ENCODE assay signal across 15 cellular contexts in genomic region chr5:126686451-126687126, GRCh38.
A peak's percentile ranks its signal among the peaks of the same experiment; 100 is the strongest.
DNase-seq lines count a peak whose midpoint lies in the region; ATAC-seq lines count a peak whose summit lies in the region.
"Had no signal": no experiment of that assay in that cellular context is flagged by ENCODE, and none has a peak within 500 bp of the region (broad histone marks: within the 10 kb centered on the region; RNA-seq: fewer than 3 reads in every experiment).

No MANE protein-coding gene starts in this region.

- no peak overlapping the region for H3K4me3 Mint-ChIP-seq in activated naive CD4-positive, alpha-beta T cell treated with anti-CD3 and anti-CD28 coated beads for 36 hours
- H3K4me3 Mint-ChIP-seq in naive thymus-derived CD4-positive, alpha-beta T cell, result no peak overlapping the region

- DNase-seq in activated naive CD4-positive, alpha-beta T cell treated with anti-CD3 and anti-CD28 coated beads, Interleukin-2, amount 50 U/mL, for 72 hours (ENCODE audit: low spot score in 2 of 2), result no peak
- DNase-seq in activated naive CD4-positive, alpha-beta T cell treated with anti-CD3 and anti-CD28 coated beads for 36 hours, result no peak
- DNase-seq in NAMALWA (ENCODE audit: low spot score), result peak; percentile 63
- no peak for DNase-seq in naive thymus-derived CD4-positive, alpha-beta T cell
- no peak for DNase-seq in DMS79 treated with DMSO at 0.1 percent for 48 hours (lab: John Stamatoyannopoulos, UW)
- DNase-seq in GM19238 (ENCODE audit: insufficient read length, low spot score), result no peak
- DNase-seq: activated naive CD4-positive, alpha-beta T cell; caudate nucleus; DMS 273 treated with DMSO at 0.1 percent for 48 hours; mammary epithelial cell; NCI-H510A treated with DMSO at 0.1 percent for 48 hours; posterior cingulate gyrus; stimulated activated CD4-positive, alpha-beta T cell treated with anti-CD3 and anti-CD28 coated beads, Interleukin-2, amount 100 ng/mL, for 48 hours had no signal

- no peak overlapping the region for H3K4me3 ChIP-seq in naive thymus-derived CD4-positive, alpha-beta T cell (ENCODE audit: low read length)

- H3K27me3 ChIP-seq in naive thymus-derived CD4-positive, alpha-beta T cell (ENCODE audit: control insufficient read depth in 2 of 2, insufficient read depth in 2 of 2, low read length in 2 of 2), result no peaks in the 10 kb centered on the region

- POLR2A ChIA-PET in naive thymus-derived CD4-positive, alpha-beta T cell (lab: Charles Lee), result no interaction called here

- intact Hi-C loops in activated naive CD4-positive, alpha-beta T cell treated with anti-CD3 and anti-CD28 coated beads for 36 hours (cut with micrococcal nuclease), result no loop called here
- intact Hi-C loops in naive thymus-derived CD4-positive, alpha-beta T cell (cut with micrococcal nuclease), result no loop called here

- peaks cover 37% of the 10 kb centered on the region for H3K4me1 Mint-ChIP-seq in activated naive CD4-positive, alpha-beta T cell treated with anti-CD3 and anti-CD28 coated beads for 36 hours (ENCODE audit: low read depth)
- H3K4me1 Mint-ChIP-seq in naive thymus-derived CD4-positive, alpha-beta T cell, result peaks cover 5 to 25% (median 8%) of the 10 kb centered on the region in 7 donors

- H3K9me3 ChIP-seq in naive thymus-derived CD4-positive, alpha-beta T cell (ENCODE audit: control insufficient read depth in 2 of 3, low read length in 3 of 3), result no peaks in the 10 kb centered on the region

- H3K36me3 ChIP-seq in naive thymus-derived CD4-positive, alpha-beta T cell (ENCODE audit: control insufficient read depth in 2 of 3, insufficient read depth in 3 of 3, low read length in 3 of 3), result no peaks in the 10 kb centered on the region

- no peak for ATAC-seq in activated naive CD4-positive, alpha-beta T cell treated with anti-CD3 and anti-CD28 coated beads, Interleukin-2, amount 50 U/mL, for 72 hours
- ATAC-seq in HG02623 (IDR thresholded peaks at IDR 0.05; ENCODE audit: unreplicated experiment) (peak; percentile 67), HG03571 (IDR thresholded peaks at IDR 0.05; ENCODE audit: unreplicated experiment) (no peak)
- ATAC-seq in naive thymus-derived CD4-positive, alpha-beta T cell, result no peak

- H3K27me3 Mint-ChIP-seq in activated naive CD4-positive, alpha-beta T cell treated with anti-CD3 and anti-CD28 coated beads for 36 hours (ENCODE audit: low read depth), result no peaks in the 10 kb centered on the region
- H3K27me3 Mint-ChIP-seq in naive thymus-derived CD4-positive, alpha-beta T cell, result peaks cover 0 to 6% (median 0%) of the 10 kb centered on the region in 5 donors

- peak overlapping the region; percentile 37 to 61 for H3K27ac Mint-ChIP-seq in activated naive CD4-positive, alpha-beta T cell treated with anti-CD3 and anti-CD28 coated beads, Interleukin-2, amount 50 U/mL, for 72 hours
- no peak overlapping the region for H3K27ac Mint-ChIP-seq in activated naive CD4-positive, alpha-beta T cell treated with anti-CD3 and anti-CD28 coated beads for 36 hours
- peak overlapping the region in 2 of 9 donors; percentile 1 to 23 for H3K27ac Mint-ChIP-seq in naive thymus-derived CD4-positive, alpha-beta T cell

- peaks cover 0 to 8% of the 10 kb centered on the region in 2 donors for H3K9me3 Mint-ChIP-seq in activated naive CD4-positive, alpha-beta T cell treated with anti-CD3 and anti-CD28 coated beads, Interleukin-2, amount 50 U/mL, for 72 hours
- no peaks in the 10 kb centered on the region for H3K9me3 Mint-ChIP-seq in activated naive CD4-positive, alpha-beta T cell treated with anti-CD3 and anti-CD28 coated beads for 36 hours
- peaks cover 0 to 1% (median 0%) of the 10 kb centered on the region in 11 donors for H3K9me3 Mint-ChIP-seq in naive thymus-derived CD4-positive, alpha-beta T cell

- H3K4me1 ChIP-seq in naive thymus-derived CD4-positive, alpha-beta T cell (ENCODE audit: control insufficient read depth in 2 of 2, insufficient read depth in 2 of 2, low read length in 2 of 2), result no peaks in the 10 kb centered on the region

- H3K36me3 Mint-ChIP-seq in activated naive CD4-positive, alpha-beta T cell treated with anti-CD3 and anti-CD28 coated beads, Interleukin-2, amount 50 U/mL, for 72 hours, result peaks cover 0 to 6% of the 10 kb centered on the region in 2 donors
- H3K36me3 Mint-ChIP-seq in activated naive CD4-positive, alpha-beta T cell treated with anti-CD3 and anti-CD28 coated beads for 36 hours (ENCODE audit: low read depth), result no peaks in the 10 kb centered on the region
- H3K36me3 Mint-ChIP-seq in naive thymus-derived CD4-positive, alpha-beta T cell, result no peaks in the 10 kb centered on the region

- CTCF ChIA-PET in activated naive CD4-positive, alpha-beta T cell treated with anti-CD3 and anti-CD28 coated beads for 36 hours (lab: Charles Lee), result interaction anchor here (2.0 to 4.2 kb wide), 3 partner anchors 10 to 93 kb away, joined by 11 to 36 read pairs (median 15); no protein-coding TSS in a partner anchor
- CTCF ChIA-PET in naive thymus-derived CD4-positive, alpha-beta T cell (lab: Charles Lee), result interaction anchor here (0.5 kb wide), 2 partner anchors 23 to 435 kb away, joined by 3 read pairs; no protein-coding TSS in a partner anchor

- no peak overlapping the region for H3K27ac ChIP-seq in naive thymus-derived CD4-positive, alpha-beta T cell (ENCODE audit: low read depth, low read length)
